Comparison of ENCODE assay signal across 15 cellular contexts in the genomic region with DNA sequence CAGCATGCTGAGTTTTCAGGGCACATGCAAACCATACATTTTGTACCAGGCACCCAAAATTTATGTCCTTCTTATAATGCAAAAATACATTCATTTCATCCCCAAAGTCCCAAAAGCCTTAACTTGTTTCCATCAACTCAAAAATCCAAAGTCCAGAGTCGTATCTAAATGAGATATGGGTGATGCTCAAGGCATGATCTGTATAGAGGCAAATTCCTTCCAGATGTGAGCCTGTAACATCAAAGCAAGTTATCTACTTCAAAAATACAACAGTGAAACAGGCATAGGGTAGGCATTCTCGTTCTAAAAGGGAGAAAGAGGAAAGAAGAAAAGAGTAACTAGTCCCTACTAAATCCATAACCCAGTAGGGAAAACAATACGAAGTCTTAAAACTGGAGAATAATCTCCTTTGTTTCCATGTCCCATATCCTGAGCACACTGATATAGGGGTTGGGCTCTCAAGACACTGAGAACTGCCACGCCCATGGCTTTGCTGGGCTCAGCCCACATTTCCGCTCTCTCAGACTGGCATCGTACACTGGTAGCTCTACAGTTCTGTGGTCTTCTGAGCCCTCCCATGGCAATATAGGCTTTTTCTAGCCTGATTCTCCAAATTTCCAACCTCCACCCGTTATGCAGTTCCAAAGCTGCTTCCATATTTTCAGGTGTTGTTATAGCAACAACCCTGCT.
DNase-seq lines count a peak whose midpoint lies in the region; ATAC-seq and TF ChIP-seq lines count a peak whose summit lies in the region.
"Had no signal": no experiment of that assay in that cellular context is flagged by ENCODE, and none has a peak within 500 bp of the region (broad histone marks: within the 10 kb centered on the region; RNA-seq: fewer than 3 reads in every experiment).

No MANE protein-coding gene starts in this region.

- no peaks in the 10 kb centered on the region for H4K20me1 ChIP-seq in Karpas-422 (ENCODE audit: insufficient read depth, low read depth, low read length)

- ATAC-seq in SK-N-SH treated with all-trans-retinoic acid at 6 μM for 48 hours (no peak), GM18870 (IDR thresholded peaks at IDR 0.05; ENCODE audit: unreplicated experiment) (no peak)
- ATAC-seq: A549, HCT116 had no signal

- H3K4me2 ChIP-seq in Karpas-422 (ENCODE audit: low read depth, low read length, poor library complexity, severe bottlenecking), result no peak overlapping the region
- H3K4me2 ChIP-seq: A549 had no signal

- 0 out of 2 replicates have a peak, but pooled peaks cover 2% of the 10 kb centered on the region for H3K4me1 ChIP-seq in HEK293 (ENCODE audit: control insufficient read depth, insufficient read depth, low read length)
- no peaks in the 10 kb centered on the region for H3K4me1 ChIP-seq in Karpas-422 (ENCODE audit: low read length)
- H3K4me1 ChIP-seq: A549, BE2C had no signal

- DNase-seq in foreskin melanocyte, result peak; percentile 3
- no peak for DNase-seq in DMS53 treated with DMSO at 0.1 percent for 48 hours (lab: John Stamatoyannopoulos, UW; ENCODE audit: unreplicated experiment)
- DNase-seq in Karpas-422, result no peak
- DNase-seq: BE2C; CD4-positive, alpha-beta memory T cell; DMS153; DND-41; GF-D8 had no signal

- no peaks in the 10 kb centered on the region for H3K79me2 ChIP-seq in Karpas-422 (ENCODE audit: low read length)

- TF ChIP-seq CTCF in HEK293 (tag by site-specific recombination; IDR thresholded peaks at IDR 0.05), result no peak

- H3K9me3 ChIP-seq in HEK293 (ENCODE audit: control insufficient read depth, insufficient read depth, low read depth, low read length) (no peaks in the 10 kb centered on the region), Karpas-422 (ENCODE audit: low read length) (no peaks in the 10 kb centered on the region)
- H3K9me3 ChIP-seq: A549, BE2C had no signal

- H3K27ac ChIP-seq in HEK293 (ENCODE audit: extremely low read depth, low read depth, low read length) (no peak overlapping the region), Karpas-422 (ENCODE audit: low read length) (no peak overlapping the region)
- H3K27ac ChIP-seq: A549, C4-2B, HL-60 had no signal

- H3K36me3 ChIP-seq in HEK293 (ENCODE audit: control insufficient read depth in 2 of 2, insufficient read depth in 1 of 2, low read length in 2 of 2) (no peaks in the 10 kb centered on the region), Karpas-422 (ENCODE audit: insufficient read depth, low read length) (no peaks in the 10 kb centered on the region)
- H3K36me3 ChIP-seq: BE2C had no signal

- H3K9me2 ChIP-seq in Karpas-422 (replicated peaks; ENCODE audit: insufficient read depth, low read length), result no peaks in the 10 kb centered on the region

- no peaks in the 10 kb centered on the region for H3K27me3 ChIP-seq in Karpas-422 (ENCODE audit: low read length)
- H3K27me3 ChIP-seq: BE2C had no signal

- POLR2A ChIA-PET in HEK293 (lab: Yijun Ruan, JAX), result no interaction called here

- no peak overlapping the region for H3K9ac ChIP-seq in Karpas-422 (ENCODE audit: low read length)

- H3K4me3 ChIP-seq in HEK293 (ENCODE audit: low read depth, low read length), result no peak overlapping the region
- no peak overlapping the region for H3K4me3 ChIP-seq in Karpas-422 (ENCODE audit: low read length)
- H3K4me3 ChIP-seq: A549 had no signal

- CTCF ChIA-PET in HEK293 (lab: Yijun Ruan, JAX), result no interaction called here

- no peak overlapping the region for H2AFZ ChIP-seq in Karpas-422 (ENCODE audit: low read length)

TF ChIP-seq in HEK293, 187 proteins besides CTCF, POLR2A, EP300 and RAD21:
- TF ChIP-seq, protein P1, sequence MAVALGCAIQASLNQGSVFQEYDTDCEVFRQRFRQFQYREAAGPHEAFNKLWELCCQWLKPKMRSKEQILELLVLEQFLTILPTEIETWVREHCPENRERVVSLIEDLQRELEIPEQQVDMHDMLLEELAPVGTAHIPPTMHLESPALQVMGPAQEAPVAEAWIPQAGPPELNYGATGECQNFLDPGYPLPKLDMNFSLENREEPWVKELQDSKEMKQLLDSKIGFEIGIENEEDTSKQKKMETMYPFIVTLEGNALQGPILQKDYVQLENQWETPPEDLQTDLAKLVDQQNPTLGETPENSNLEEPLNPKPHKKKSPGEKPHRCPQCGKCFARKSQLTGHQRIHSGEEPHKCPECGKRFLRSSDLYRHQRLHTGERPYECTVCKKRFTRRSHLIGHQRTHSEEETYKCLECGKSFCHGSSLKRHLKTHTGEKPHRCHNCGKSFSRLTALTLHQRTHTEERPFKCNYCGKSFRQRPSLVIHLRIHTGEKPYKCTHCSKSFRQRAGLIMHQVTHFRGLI (tag by site-specific recombination; IDR thresholded peaks at IDR 0.05), result peak; percentile 71; the same call in 1 of the 2 replicates
- no peak for TF ChIP-seq ZNF596 (tag by site-specific recombination; IDR thresholded peaks at IDR 0.05)
- TF ChIP-seq ZNF37A (tag by site-specific recombination; IDR thresholded peaks at IDR 0.05), result no peak

TF ChIP-seq in SK-N-SH treated with all-trans-retinoic acid at 6 μM for 48 hours, 23 proteins besides CTCF, POLR2A, EP300 and RAD21:
- TF ChIP-seq TCF4 (CRISPR knock-in tag; IDR thresholded peaks at IDR 0.05; ENCODE audit: borderline replicate concordance), result peak; percentile 27; the same call in 1 of the 2 replicates
- TF ChIP-seq RARB (CRISPR knock-in tag; IDR thresholded peaks at IDR 0.05), result no peak
